ENCODE assay signal across 31 cellular contexts in the genomic region with DNA sequence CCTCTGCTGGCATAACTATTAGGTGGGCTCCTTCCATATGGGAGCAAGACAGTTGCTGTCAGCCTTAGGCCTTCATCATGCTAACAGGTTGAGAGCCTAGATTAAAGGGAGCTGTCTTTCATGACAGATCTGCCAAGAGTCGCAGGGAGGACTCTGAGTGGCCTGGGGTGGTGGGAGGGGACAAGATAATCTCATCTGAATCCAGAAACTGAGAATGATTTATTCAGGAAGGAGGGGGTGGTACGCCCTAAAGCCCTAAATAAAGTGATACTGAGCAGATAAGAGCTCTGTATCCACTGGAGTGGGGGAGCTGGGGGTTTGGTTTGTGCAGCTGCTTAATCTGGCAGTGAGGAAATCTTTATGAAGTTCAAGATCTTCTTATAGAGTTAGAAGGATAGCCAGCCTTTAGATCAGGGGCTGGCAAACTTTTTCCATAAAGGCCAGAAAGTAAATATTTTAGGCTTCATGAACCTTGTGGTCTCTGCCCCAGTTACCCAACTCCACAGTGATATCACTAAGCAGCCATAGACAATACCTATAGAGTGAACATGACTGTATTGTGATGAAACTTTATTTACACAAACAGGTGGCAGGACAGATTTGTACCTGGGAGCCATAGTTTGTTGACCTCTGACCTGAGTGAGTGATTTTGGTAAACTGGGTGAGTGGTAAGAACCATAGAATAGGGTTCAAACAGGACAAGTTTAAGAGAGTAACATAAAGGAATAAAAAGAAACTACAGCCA. TPM values are rescaled to one million over a fixed set of nuclear protein-coding genes. Genes with fewer than 3 reads are reported as not detected.
DNase-seq lines count a peak whose midpoint lies in the region; ATAC-seq, FAIRE-seq and TF ChIP-seq lines count a peak whose summit lies in the region.
"Had no signal": no experiment of that assay in that cellular context is flagged by ENCODE, and none has a peak within 500 bp of the region (broad histone marks: within the 10 kb centered on the region; RNA-seq: fewer than 3 reads in every experiment).

No MANE protein-coding gene starts in this region.

- H3K27me3 ChIP-seq in SK-N-SH (ENCODE audit: insufficient read depth) (no peaks in the 10 kb centered on the region), colonic mucosa (no peaks in the 10 kb centered on the region), small intestine (ENCODE audit: control insufficient read depth in 2 of 2, insufficient read depth in 2 of 2, low read length in 2 of 2) (no peaks in the 10 kb centered on the region), GM23248 (replicated peaks; ENCODE audit: insufficient read depth) (no peaks in the 10 kb centered on the region)
- H3K27me3 ChIP-seq: esophagus squamous epithelium, ovary, SJSA1, tibial artery had no signal

- TF ChIP-seq RAD21 in SK-N-SH (IDR thresholded peaks at IDR 0.05; ENCODE audit: low read length): no peak

- H3K9me2 ChIP-seq in SK-N-SH (no peaks in the 10 kb centered on the region), GM23248 (ENCODE audit: insufficient read depth) (no peaks in the 10 kb centered on the region)

- no peak for ATAC-seq in SK-N-SH treated with all-trans-retinoic acid at 6 μM for 48 hours
- ATAC-seq: left lobe of liver; naive thymus-derived CD8-positive, alpha-beta T cell; right cardiac atrium had no signal

- no peak overlapping the region for H3K4me3 ChIP-seq in SK-N-SH (ENCODE audit: low read depth in 2 of 2, low read length in 1 of 2)
- no peak overlapping the region for H3K4me3 ChIP-seq in colonic mucosa
- no peak overlapping the region for H3K4me3 ChIP-seq in small intestine (ENCODE audit: low read depth in 1 of 2, low read length in 2 of 2)
- no peak overlapping the region for H3K4me3 ChIP-seq in GM23248
- H3K4me3 ChIP-seq: esophagus squamous epithelium, ovary, SJSA1, tibial artery had no signal

- no peak overlapping the region for H3K4me2 ChIP-seq in SK-N-SH
- no peak overlapping the region for H3K4me2 ChIP-seq in GM23248 (ENCODE audit: unreplicated experiment)

- H3K4me1 ChIP-seq in SK-N-SH (ENCODE audit: control insufficient read depth in 1 of 2, insufficient read depth in 2 of 2, low read depth in 1 of 2, low read length in 1 of 2) (peaks cover 9 to 13% of the 10 kb centered on the region in 2 experiments; a peak in 3 of 4 replicates), colonic mucosa (no peaks in the 10 kb centered on the region), small intestine (ENCODE audit: control insufficient read depth in 2 of 2, insufficient read depth in 1 of 2, low read depth in 1 of 2, low read length in 1 of 2) (peaks cover 3 to 6% of the 10 kb centered on the region in 2 donors), GM23248 (ENCODE audit: insufficient read depth) (peaks cover 26% of the 10 kb centered on the region)

- H3K79me2 ChIP-seq in SK-N-SH (ENCODE audit: insufficient read depth): no peaks in the 10 kb centered on the region
- H3K79me2 ChIP-seq in GM23248 (ENCODE audit: insufficient read depth): no peaks in the 10 kb centered on the region

- peak in 1 of 2 experiments; percentile 61; a peak in 1 of 4 replicates for TF ChIP-seq EP300 in SK-N-SH (IDR thresholded peaks at IDR 0.05; ENCODE audit: borderline replicate concordance in 1 of 2, low read depth in 1 of 2, low read length in 1 of 2)

- H3K36me3 ChIP-seq in SK-N-SH (replicated peaks in 1 of 2; ENCODE audit: control insufficient read depth in 1 of 2, insufficient read depth in 2 of 2, low read length in 1 of 2) (no peaks in the 10 kb centered on the region), colonic mucosa (no peaks in the 10 kb centered on the region), small intestine (ENCODE audit: control insufficient read depth in 2 of 2, insufficient read depth in 2 of 2, low read length in 2 of 2) (no peaks in the 10 kb centered on the region), GM23248 (ENCODE audit: low read depth) (no peaks in the 10 kb centered on the region)
- H3K36me3 ChIP-seq: esophagus squamous epithelium, ovary, SJSA1, tibial artery had no signal

- intact Hi-C loops in colonic mucosa (cut with DNase I): no loop called here

- H4K20me1 ChIP-seq in SK-N-SH (ENCODE audit: insufficient read depth): no peaks in the 10 kb centered on the region
- H4K20me1 ChIP-seq in GM23248 (ENCODE audit: insufficient read depth): no peaks in the 10 kb centered on the region

- H3F3A ChIP-seq in SK-N-SH (replicated peaks; ENCODE audit: insufficient read depth) (peaks cover 4% of the 10 kb centered on the region), GM23248 (ENCODE audit: insufficient read depth) (peaks cover 12% of the 10 kb centered on the region)

- no peaks in the 10 kb centered on the region for H3K9me3 ChIP-seq in SK-N-SH
- H3K9me3 ChIP-seq in colonic mucosa: no peaks in the 10 kb centered on the region
- no peaks in the 10 kb centered on the region for H3K9me3 ChIP-seq in small intestine (ENCODE audit: control insufficient read depth, low read depth)
- no peaks in the 10 kb centered on the region for H3K9me3 ChIP-seq in GM23248 (ENCODE audit: low read depth)
- H3K9me3 ChIP-seq: ovary, SJSA1, tibial artery had no signal

- POLR2A ChIA-PET in SK-N-SH (lab: Yijun Ruan, JAX): interaction anchor here (1.1 kb wide), 1 partner anchor 9 kb away, joined by 3 read pairs; no protein-coding TSS in a partner anchor

- TF ChIP-seq CTCF in SK-N-SH (IDR thresholded peaks at IDR 0.05) (no peak), colonic mucosa (IDR thresholded peaks at IDR 0.05) (no peak)

- no peak overlapping the region for H3K9ac ChIP-seq in SK-N-SH
- no peak overlapping the region for H3K9ac ChIP-seq in colonic mucosa (ENCODE audit: low read depth in 2 of 2, low read length in 2 of 2)
- H3K9ac ChIP-seq in GM23248: no peak overlapping the region

- no peak for FAIRE-seq in small intestine (lab: Jason Lieb, UNC)
- FAIRE-seq: colon, frontal cortex, RCC 7860 had no signal

- CTCF ChIA-PET in SK-N-SH (lab: Yijun Ruan, JAX): interaction anchor here (0.9 to 2.3 kb wide), 3 partner anchors 27 to 140 kb away, joined by 3 to 7 read pairs (median 5); no protein-coding TSS in a partner anchor

- in situ Hi-C loops in KBM-7 (cut with MboI; ENCODE audit: low pct_unique_long_range_greater_than_20kb, low sequenced_read_pairs) (no loop called here), GM23248 (cut with MboI) (no loop called here)

- H2AFZ ChIP-seq in SK-N-SH (ENCODE audit: low read depth) (no peak overlapping the region), GM23248 (no peak overlapping the region)

- peak; percentile 47 for DNase-seq in SK-N-SH
- DNase-seq in OCI-M1 (lab: John Stamatoyannopoulos, UW): peak; percentile 58
- no peak for DNase-seq in colonic mucosa
- DNase-seq in small intestine: no peak
- no peak for DNase-seq in Ammon's horn (ENCODE audit: low spot score)
- no peak for DNase-seq in KBM-7
- no peak for DNase-seq in GM23248
- DNase-seq: activated B cell treated with CpG ODN at 0.5 μM for 24 hours; activated naive CD4-positive, alpha-beta T cell; activated T-cell treated with anti-CD3 and anti-CD28 coated beads, Interleukin-2, amount 50 U/mL, for 24 hours; amniotic stem cell; CD4-positive, alpha-beta memory T cell; DMS153; esophagus squamous epithelium; KG1; naive thymus-derived CD8-positive, alpha-beta T cell; NCI-H146; NK-92 treated with Interleukin-12 subunit alpha and Interleukin-12 subunit beta, amount 100 ng/mL, for 24 hours; ovary; right cardiac atrium; stimulated activated CD4-positive, alpha-beta T cell treated with anti-CD3 and anti-CD28 coated beads, Interleukin-12 subunit alpha, Interleukin-12 subunit beta, amount 100 ng/mL, for 4 hours; stimulated activated CD4-positive, alpha-beta T cell treated with anti-CD3 and anti-CD28 coated beads, Interleukin-4, amount 100 ng/mL, for 24 hours; stimulated activated naive CD4-positive, alpha-beta T cell treated with Interleukin-2 at 50 U/mL for 16 hours; tibial artery had no signal

- 73% methylated on average over 2 of the region's 2 CpGs for WGBS in SK-N-SH (ENCODE audit: low lambda C conversion rate)
- WGBS in small intestine, 3 donors: 66 to 69% (median 68%) methylated on average over 2 of the region's 2 CpGs
- WGBS in GM23248 (ENCODE audit: low coverage in 1 of 2, low lambda C conversion rate in 2 of 2, missing lambda C conversion rate in 2 of 2), 2 experiments: 89 to 92% methylated on average over 2 of the region's 2 CpGs

- H3K27ac ChIP-seq in SK-N-SH (ENCODE audit: low read depth in 2 of 2, low read length in 1 of 2) (no peak overlapping the region), colonic mucosa (peak overlapping the region; percentile 41), small intestine (ENCODE audit: low read depth in 1 of 2, low read length in 1 of 2) (peak overlapping the region; percentile 49 to 84), GM23248 (no peak overlapping the region)
- H3K27ac ChIP-seq: 22Rv1, ovary, SJSA1 had no signal

TF ChIP-seq in SK-N-SH, 30 proteins besides CTCF, POLR2A, EP300 and RAD21 (continues in another document):
- TF ChIP-seq CHD2 (IDR thresholded peaks at IDR 0.05; ENCODE audit: low read length, partially characterized antibody) (no peak), MAX (IDR thresholded peaks at IDR 0.05; ENCODE audit: low read depth) (no peak)

TF ChIP-seq in SK-N-SH treated with all-trans-retinoic acid at 6 μM for 48 hours, 23 proteins besides CTCF, POLR2A, EP300 and RAD21 (continues in another document):
- TF ChIP-seq, protein P1, sequence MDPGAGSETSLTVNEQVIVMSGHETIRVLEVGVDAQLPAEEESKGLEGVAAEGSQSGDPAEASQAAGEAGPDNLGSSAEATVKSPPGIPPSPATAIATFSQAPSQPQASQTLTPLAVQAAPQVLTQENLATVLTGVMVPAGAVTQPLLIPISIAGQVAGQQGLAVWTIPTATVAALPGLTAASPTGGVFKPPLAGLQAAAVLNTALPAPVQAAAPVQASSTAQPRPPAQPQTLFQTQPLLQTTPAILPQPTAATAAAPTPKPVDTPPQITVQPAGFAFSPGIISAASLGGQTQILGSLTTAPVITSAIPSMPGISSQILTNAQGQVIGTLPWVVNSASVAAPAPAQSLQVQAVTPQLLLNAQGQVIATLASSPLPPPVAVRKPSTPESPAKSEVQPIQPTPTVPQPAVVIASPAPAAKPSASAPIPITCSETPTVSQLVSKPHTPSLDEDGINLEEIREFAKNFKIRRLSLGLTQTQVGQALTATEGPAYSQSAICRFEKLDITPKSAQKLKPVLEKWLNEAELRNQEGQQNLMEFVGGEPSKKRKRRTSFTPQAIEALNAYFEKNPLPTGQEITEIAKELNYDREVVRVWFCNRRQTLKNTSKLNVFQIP (CRISPR knock-in tag; IDR thresholded peaks at IDR 0.05; ENCODE audit: borderline replicate concordance, low read depth): no peak
- no peak for TF ChIP-seq ZC3H10 (CRISPR knock-in tag; IDR thresholded peaks at IDR 0.05)

RNA-seq across cellular contexts. Expression of gene STK24, which starts 9.7 kb away (rescaled TPM):
- polyA plus RNA-seq in SK-N-SH (2012; rRNA removed): 17.1 and 30.5 TPM in 2 replicates
- polyA plus RNA-seq in SK-N-SH (2012; cell fraction: cytosol; rRNA removed): 37.7 and 54.1 TPM in 2 replicates
- 25.0 and 27.8 TPM in 2 replicates for polyA plus RNA-seq in SK-N-SH (2012; cell fraction: nucleus; rRNA removed)
- 100 to 1,000 TPM; 160 to 206 TPM for total RNA-seq in colonic mucosa
- polyA plus RNA-seq in small intestine: 100 to 1,000 TPM in 2 of 3 donors, 10 to 100 TPM in 1; 71.4 to 116 (median 114) TPM
- total RNA-seq in GM23248 (2014; rRNA removed; shearing (Covaris generic)): 56.7 and 72.4 TPM in 2 replicates
- 10.8 and 11.1 TPM in 2 replicates for polyA plus RNA-seq in GM23248 (2016; fragmentation: Nextera tagmentation; extraction: Ambion mirVana)

Comparison
In these comparisons a context has a peak if more than half of its experiments do, and no peak if none do; other contexts are left out.
1. DNase-seq: peak in SK-N-SH (single experiment) and OCI-M1 (single experiment); none in colonic mucosa (single experiment), small intestine (single experiment), Ammon's horn (single experiment), KBM-7 (single experiment) and GM23248 (single experiment).
2. H3K27ac ChIP-seq: peak in colonic mucosa (single experiment) and small intestine (2 of 2); none in SK-N-SH (0 of 2) and GM23248 (single experiment).